ENCODE assay signal across 1 cellular context in genomic region chr5:158431369-158432029, GRCh38.
A peak's percentile ranks its signal among the peaks of the same experiment; 100 is the strongest.
TF ChIP-seq lines count a peak whose summit lies in the region.

No MANE protein-coding gene starts in this region.

TF ChIP-seq in GM12878, 131 proteins besides CTCF, POLR2A, EP300 and RAD21 (continued from another document):
- peak; percentile 31 for TF ChIP-seq USF1 (IDR thresholded peaks at IDR 0.05; ENCODE audit: borderline replicate concordance, extremely low read length, insufficient read depth, low read depth, low read length)
- no peak for TF ChIP-seq TCF7 (IDR thresholded peaks at IDR 0.05; ENCODE audit: borderline replicate concordance)
- TF ChIP-seq ATF7 (IDR thresholded peaks at IDR 0.05; ENCODE audit: low read depth): peak; percentile 28; the same call in 1 of the 2 replicates
- TF ChIP-seq RUNX3 (IDR thresholded peaks at IDR 0.05; ENCODE audit: low read length): peak; percentile 11; the same call in 1 of the 2 replicates
- no peak for TF ChIP-seq CREM (IDR thresholded peaks at IDR 0.05; ENCODE audit: low read depth)
- TF ChIP-seq POLR2AphosphoS5 (IDR thresholded peaks at IDR 0.05; ENCODE audit: low read length): no peak
